10 cellular contexts compared by ENCODE assay signal in genomic region chr13:24627090-24627714, GRCh38. TPM values are rescaled to one million over a fixed set of nuclear protein-coding genes. Genes with fewer than 3 reads are reported as not detected.
DNase-seq lines count a peak whose midpoint lies in the region; ATAC-seq and TF ChIP-seq lines count a peak whose summit lies in the region.
"Had no signal": no experiment of that assay in that cellular context is flagged by ENCODE, and none has a peak within 500 bp of the region (broad histone marks: within the 10 kb centered on the region; RNA-seq: fewer than 3 reads in every experiment).

No MANE protein-coding gene starts in this region.

- no peaks in the 10 kb centered on the region for H3K27me3 ChIP-seq in dorsolateral prefrontal cortex
- H3K27me3 ChIP-seq in gastroesophageal sphincter: no peaks in the 10 kb centered on the region

- H3K36me3 Mint-ChIP-seq in mesothelial cell of epicardium: no peaks in the 10 kb centered on the region

- H3K36me3 ChIP-seq in gastroesophageal sphincter: no peaks in the 10 kb centered on the region

- peaks cover 28% of the 10 kb centered on the region for H3K4me1 Mint-ChIP-seq in mesothelial cell of epicardium

- TF ChIP-seq CTCF in C4-2B (conservative IDR thresholded peaks at IDR 0.05) (peak; percentile 99), LNCaP clone FGC (IDR thresholded peaks at IDR 0.05; ENCODE audit: control insufficient read depth, extremely low read depth, insufficient read depth) (0 out of 2 replicates have a peak, but pooled peaks have one; percentile 20), dorsolateral prefrontal cortex (IDR thresholded peaks at IDR 0.05 in 54 of 56, conservative IDR thresholded peaks at IDR 0.05 in 2 of 56; ENCODE audit: low read depth in 1 of 56, partially characterized antibody in 56 of 56) (peak in 49 of 56 donors; percentile 17 to 65 (median 45)), mesothelial cell of epicardium (IDR thresholded peaks at IDR 0.05; ENCODE audit: unreplicated experiment) (peak; percentile 91), gastroesophageal sphincter (IDR thresholded peaks at IDR 0.05) (peak in 1 of 4 experiments; percentile 30)

- H3K4me1 ChIP-seq in gastroesophageal sphincter: peaks cover 0 to 9% (median 0%) of the 10 kb centered on the region in 3 donors

- H3K4me3 ChIP-seq in LNCaP clone FGC (ENCODE audit: low read depth, low read length): no peak overlapping the region
- H3K4me3 ChIP-seq in dorsolateral prefrontal cortex: no peak overlapping the region
- no peak overlapping the region for H3K4me3 ChIP-seq in gastroesophageal sphincter

- H3K27me3 Mint-ChIP-seq in mesothelial cell of epicardium (ENCODE audit: low read depth): no peaks in the 10 kb centered on the region

- no peak overlapping the region for H3K27ac Mint-ChIP-seq in mesothelial cell of epicardium

- no peak overlapping the region for H3K27ac ChIP-seq in C4-2B
- H3K27ac ChIP-seq in dorsolateral prefrontal cortex: no peak overlapping the region
- H3K27ac ChIP-seq in gastroesophageal sphincter: no peak overlapping the region

- H3K9me3 ChIP-seq in gastroesophageal sphincter: no peaks in the 10 kb centered on the region

- H3K9me3 Mint-ChIP-seq in mesothelial cell of epicardium: no peaks in the 10 kb centered on the region
- H3K9me3 Mint-ChIP-seq: activated T-cell treated with anti-CD3 and anti-CD28 coated beads, Interleukin-2, amount 50 U/mL, for 4 hours had no signal

- TF ChIP-seq POLR2A in gastroesophageal sphincter (IDR thresholded peaks at IDR 0.05): no peak

- intact Hi-C loops in dorsolateral prefrontal cortex (cut with DNase I): no loop called here

- DNase-seq in LNCaP clone FGC (ENCODE audit: low read depth) (no peak), dorsolateral prefrontal cortex (no peak), mesothelial cell of epicardium (ENCODE audit: low spot score in 2 of 2, unreplicated experiment in 2 of 2) (peak; percentile 46 to 79), GM19238 (ENCODE audit: insufficient read length, low spot score) (no peak)
- DNase-seq: activated T-cell treated with anti-CD3 and anti-CD28 coated beads, Interleukin-2, amount 50 U/mL, for 4 hours; NCI-H446 treated with DMSO at 0.1 percent for 48 hours had no signal

- no peak overlapping the region for H3K4me3 Mint-ChIP-seq in mesothelial cell of epicardium
- H3K4me3 Mint-ChIP-seq: activated T-cell treated with anti-CD3 and anti-CD28 coated beads, Interleukin-2, amount 50 U/mL, for 4 hours had no signal

- TF ChIP-seq EP300 in gastroesophageal sphincter (IDR thresholded peaks at IDR 0.05): no peak

- 66 to 90% methylated on average over 2 to 11 of the region's 25 CpGs for WGBS in gastroesophageal sphincter (ENCODE audit: low coverage in 1 of 2), 2 donors

- ATAC-seq in GM21360 (IDR thresholded peaks at IDR 0.05; ENCODE audit: unreplicated experiment) (no peak), GM19452 (IDR thresholded peaks at IDR 0.05; ENCODE audit: unreplicated experiment) (no peak), gastroesophageal sphincter (no peak)
- ATAC-seq: activated T-cell treated with anti-CD3 and anti-CD28 coated beads, Interleukin-2, amount 50 U/mL, for 4 hours had no signal

RNA-seq across cellular contexts. Expression of gene ATP12A, which starts 53.0 kb away (rescaled TPM):
- total RNA-seq in dorsolateral prefrontal cortex (under 1 TPM in 85 of 120 experiments, not detected in 35; 0.10 to 0.72 (median 0.24) TPM), mesothelial cell of epicardium (0.80 to 1.3 TPM (median 1.1 TPM) in 3 replicates), gastroesophageal sphincter (under 1 TPM in 1 of 4 donors, not detected in 3; 0.22 TPM)

Comparison
In these comparisons a context has a peak if more than half of its experiments do, and no peak if none do; other contexts are left out.
1. DNase-seq: peak in mesothelial cell of epicardium (2 of 2); none in LNCaP clone FGC (single experiment), dorsolateral prefrontal cortex (0 of 10) and GM19238 (single experiment).